In genomic region chr6:129500958-129501381, GRCh38 we compare ENCODE assay signal across 8 cellular contexts.
DNase-seq lines count a peak whose midpoint lies in the region; ATAC-seq and TF ChIP-seq lines count a peak whose summit lies in the region.

No MANE protein-coding gene starts in this region.

- intact Hi-C loops in heart right ventricle (cut with DNase I) = loop anchor here in 5 of 10 donors (2.0 to 10.0 kb wide), 4 partner anchors 66 to 234 kb away; no protein-coding TSS in a partner anchor
- intact Hi-C loops in Right ventricle myocardium superior (cut with DNase I) = no loop called here
- intact Hi-C loops in vagina (cut with DNase I) = no loop called here

- TF ChIP-seq CTCF in heart right ventricle (IDR thresholded peaks at IDR 0.05) (peak in 4 of 9 donors; percentile 13 to 36 (median 24)), vagina (IDR thresholded peaks at IDR 0.05) (no peak)

- 36 to 49% methylated on average over 10 of the region's 10 CpGs for WGBS in heart right ventricle, 2 donors

- TF ChIP-seq POLR2A in vagina (IDR thresholded peaks at IDR 0.05) = no peak

- H3K4me1 ChIP-seq in heart right ventricle = peaks cover 3 to 65% (median 30%) of the 10 kb centered on the region in 9 donors
- H3K4me1 ChIP-seq in SJSA1 (replicated peaks) = peaks cover 41% of the 10 kb centered on the region
- peaks cover 34% of the 10 kb centered on the region for H3K4me1 ChIP-seq in vagina

- peak in 1 of 8 donors; percentile 4 for ATAC-seq in heart right ventricle
- no peak for ATAC-seq in Right ventricle myocardium superior (ENCODE audit: poor library complexity)

- H3K36me3 ChIP-seq in heart right ventricle (peaks cover 0 to 86% (median 9%) of the 10 kb centered on the region in 9 donors), SJSA1 (no peaks in the 10 kb centered on the region), vagina (no peaks in the 10 kb centered on the region)

- DNase-seq in heart right ventricle = no peak
- no peak for DNase-seq in Right ventricle myocardium superior
- DNase-seq in SJSA1 (ENCODE audit: low read depth in 1 of 2, low spot score in 2 of 2) = peak in 1 of 2 experiments; percentile 78
- DNase-seq in glomerular visceral epithelial cell (ENCODE audit: extremely low spot score) = peak; percentile 22
- DNase-seq in vagina (ENCODE audit: extremely low spot score in 2 of 2) = no peak
- DNase-seq in NCI-H748 treated with DMSO at 0.1 percent for 48 hours (lab: John Stamatoyannopoulos, UW) = no peak
- no peak for DNase-seq in activated CD8-positive, alpha-beta memory T cell treated with anti-CD3 and anti-CD28 coated beads, Interleukin-2, amount 50 U/mL, for 4 hours
- DNase-seq in NCI-H2107 treated with DMSO at 0.1 percent for 48 hours (lab: John Stamatoyannopoulos, UW; ENCODE audit: unreplicated experiment) = no peak

- H3K9me3 ChIP-seq in heart right ventricle (no peaks in the 10 kb centered on the region), SJSA1 (replicated peaks) (no peaks in the 10 kb centered on the region), vagina (no peaks in the 10 kb centered on the region)

- H3K27me3 ChIP-seq in heart right ventricle = no peaks in the 10 kb centered on the region
- no peaks in the 10 kb centered on the region for H3K27me3 ChIP-seq in SJSA1 (replicated peaks)
- no peaks in the 10 kb centered on the region for H3K27me3 ChIP-seq in vagina

- H3K27ac ChIP-seq in heart right ventricle (peak overlapping the region in 7 of 10 donors; percentile 1 to 63 (median 32)), SJSA1 (peak overlapping the region; percentile 65), vagina (peak overlapping the region; percentile 68)

- no peak overlapping the region for H3K4me3 ChIP-seq in heart right ventricle
- H3K4me3 ChIP-seq in SJSA1 = peak overlapping the region; percentile 20
- H3K4me3 ChIP-seq in vagina = no peak overlapping the region
